Comparison of ENCODE assay signal across 8 cellular contexts in genomic region chr10:95229724-95230627, GRCh38. TPM values are rescaled to one million over a fixed set of nuclear protein-coding genes. Genes with fewer than 3 reads are reported as not detected.
DNase-seq lines count a peak whose midpoint lies in the region; ATAC-seq and TF ChIP-seq lines count a peak whose summit lies in the region.

No MANE protein-coding gene starts in this region.

- H3K27ac ChIP-seq in Peyer's patch, result peak overlapping the region in 1 of 4 donors; percentile 7
- peak overlapping the region; percentile 98 for H3K27ac ChIP-seq in epithelial cell of prostate
- H3K27ac ChIP-seq in neuronal stem cell (replicated peaks; ENCODE audit: low read length), result peak overlapping the region; percentile 84

- H3K27me3 ChIP-seq in Peyer's patch, result no peaks in the 10 kb centered on the region
- peaks cover 0 to 6% (median 0%) of the 10 kb centered on the region in 3 experiments for H3K27me3 ChIP-seq in neuronal stem cell (ENCODE audit: control insufficient read depth in 3 of 3, insufficient read depth in 3 of 3, low read depth in 1 of 3, low read length in 3 of 3)

- no peaks in the 10 kb centered on the region for H3K4me1 ChIP-seq in Peyer's patch
- H3K4me1 ChIP-seq in neuronal stem cell (ENCODE audit: control insufficient read depth in 2 of 2, insufficient read depth in 1 of 2, low read depth in 1 of 2, low read length in 2 of 2), result peaks cover 0 to 12% of the 10 kb centered on the region in 2 donors

- H3K4ac ChIP-seq in neuronal stem cell (ENCODE audit: low read length), result no peak overlapping the region

- H4K8ac ChIP-seq in neuronal stem cell (ENCODE audit: low read depth, low read length), result no peak overlapping the region

- no peak overlapping the region for H3K18ac ChIP-seq in neuronal stem cell (ENCODE audit: low read length)

- peak overlapping the region; percentile 91 for H3K4me2 ChIP-seq in neuronal stem cell (ENCODE audit: insufficient read depth, low read length, poor library complexity, severe bottlenecking)

- no peak for ATAC-seq in GM21737 (IDR thresholded peaks at IDR 0.05; ENCODE audit: unreplicated experiment)
- no peak for ATAC-seq in GM18870 (IDR thresholded peaks at IDR 0.05; ENCODE audit: unreplicated experiment)
- no peak for ATAC-seq in GM21786 (IDR thresholded peaks at IDR 0.05; ENCODE audit: unreplicated experiment)

- H3K9me3 ChIP-seq in Peyer's patch (no peaks in the 10 kb centered on the region), neuronal stem cell (replicated peaks in 1 of 2; ENCODE audit: control insufficient read depth in 2 of 2, insufficient read depth in 1 of 2, low read depth in 1 of 2, low read length in 2 of 2) (no peaks in the 10 kb centered on the region)

- H3K4me3 ChIP-seq in Peyer's patch (peak overlapping the region in 3 of 4 donors; percentile 35 to 53 (median 41)), neuronal stem cell (ENCODE audit: low read length in 2 of 2) (peak overlapping the region in 1 of 2 donors; percentile 85)

- peak overlapping the region; percentile 40 for H2AFZ ChIP-seq in neuronal stem cell (ENCODE audit: low read length)

- H2AK5ac ChIP-seq in neuronal stem cell (ENCODE audit: low read depth, low read length), result no peak overlapping the region

- no peak for TF ChIP-seq CTCF in Peyer's patch (IDR thresholded peaks at IDR 0.05)

- no CpG with 5 or more reads among the region's 10 CpGs for WGBS in neuronal stem cell (ENCODE audit: extremely low coverage in 2 of 2, insufficient read length in 2 of 2, insufficient replicate concordance in 1 of 2), 2 donors

- H3K79me1 ChIP-seq in neuronal stem cell (ENCODE audit: low read depth, low read length), result no peaks in the 10 kb centered on the region

- no peak overlapping the region for H3K9ac ChIP-seq in neuronal stem cell (ENCODE audit: low read depth, low read length, poor library complexity)

- no peak overlapping the region for H3K23ac ChIP-seq in neuronal stem cell (ENCODE audit: low read depth, low read length, poor library complexity)

- peaks cover 0 to 20% (median 0%) of the 10 kb centered on the region in 3 donors for H3K36me3 ChIP-seq in Peyer's patch
- no peaks in the 10 kb centered on the region for H3K36me3 ChIP-seq in neuronal stem cell (replicated peaks in 1 of 2; ENCODE audit: control insufficient read depth in 2 of 2, insufficient read depth in 2 of 2, low read length in 2 of 2)

- peak overlapping the region; percentile 89 for H2BK5ac ChIP-seq in neuronal stem cell (ENCODE audit: low read length)

- no peak for TF ChIP-seq POLR2A in Peyer's patch (IDR thresholded peaks at IDR 0.05)

- H2BK15ac ChIP-seq in neuronal stem cell (ENCODE audit: low read length), result peak overlapping the region; percentile 88

- DNase-seq in Daoy (ENCODE audit: low read depth) (peak; percentile 88), Peyer's patch (no peak), epithelial cell of prostate (ENCODE audit: low read depth, low spot score) (peak; percentile 90), neuronal stem cell (ENCODE audit: low spot score) (peak; percentile 23), medulla oblongata (ENCODE audit: extremely low spot score) (no peak)

- no peak overlapping the region for H2BK120ac ChIP-seq in neuronal stem cell (ENCODE audit: low read depth, low read length)

- H3K14ac ChIP-seq in neuronal stem cell (ENCODE audit: low read length), result no peak overlapping the region

- H4K91ac ChIP-seq in neuronal stem cell (ENCODE audit: low read depth, low read length, poor library complexity), result no peak overlapping the region

- no peak overlapping the region for H2BK12ac ChIP-seq in neuronal stem cell (ENCODE audit: low read length)

RNA-seq across cellular contexts. Expression of gene ACSM6, which starts 35.9 kb away (rescaled TPM):
- not detected in 2 replicates for total RNA-seq in Daoy (2014; rRNA removed; shearing (Covaris generic))
- not detected for total RNA-seq in Peyer's patch
- 0.03 TPM for polyA plus RNA-seq in neuronal stem cell (2013, experiment 1 of 2)
- not detected for polyA plus RNA-seq in neuronal stem cell (2013, experiment 2 of 2)

Comparison
In these comparisons a context has a peak if more than half of its experiments do, and no peak if none do; other contexts are left out.
1. DNase-seq: peak in Daoy (single experiment), epithelial cell of prostate (single experiment) and neuronal stem cell (single experiment); none in Peyer's patch (0 of 3) and medulla oblongata (single experiment).